31 cellular contexts compared by ENCODE assay signal in the genomic region with DNA sequence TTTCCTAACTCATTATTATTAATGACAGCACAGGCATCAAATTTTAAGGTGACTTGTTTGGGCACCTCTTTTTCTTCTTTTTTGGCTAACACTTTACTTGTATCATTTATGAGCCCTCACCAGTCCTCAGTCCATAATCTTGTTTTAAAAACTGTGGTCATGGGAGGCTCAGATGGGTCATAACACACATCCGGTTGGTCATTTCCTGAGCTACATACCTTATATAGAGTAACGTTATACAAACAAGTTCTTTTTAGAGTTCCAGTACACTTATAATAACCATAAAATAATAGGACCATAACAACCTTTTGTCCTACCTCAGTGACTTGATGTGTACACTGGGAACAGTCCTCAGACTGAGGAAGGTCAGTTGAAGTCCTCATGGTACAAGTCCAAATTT. TPM values are rescaled to one million over a fixed set of nuclear protein-coding genes. Genes with fewer than 3 reads are reported as not detected.
"Had no signal": no experiment of that assay in that cellular context is flagged by ENCODE, and none has a peak within 500 bp of the region (broad histone marks: within the 10 kb centered on the region; RNA-seq: fewer than 3 reads in every experiment).

No MANE protein-coding gene starts in this region.

- H3K4me3 ChIP-seq: cardiac muscle cell, SK-N-MC had no signal

- H3K4me3 Mint-ChIP-seq: activated B cell treated with CpG ODN at 0.5 μM for 24 hours; activated CD4-positive, alpha-beta T cell treated with anti-CD3 and anti-CD28 coated beads, Interleukin-2, amount 10 ng/mL, durations not matched to agents 24 days and 14 days; activated CD8-positive, alpha-beta memory T cell treated with anti-CD3 and anti-CD28 coated beads, Interleukin-2, amount 10 ng/mL, durations not matched to agents 7 days and 5 days; activated naive CD8-positive, alpha-beta T cell treated with anti-CD3 and anti-CD28 coated beads, Interleukin-2, amount 50 U/mL, for 24 hours; activated T-cell treated with anti-CD3 and anti-CD28 coated beads, Interleukin-2, amount 50 U/mL, for 24 hours; brain; T-cell had no signal

- H3K27me3 ChIP-seq: cardiac muscle cell had no signal

- H3K27ac Mint-ChIP-seq: activated B cell treated with CpG ODN at 0.5 μM for 24 hours; activated CD4-positive, alpha-beta T cell treated with anti-CD3 and anti-CD28 coated beads, Interleukin-2, amount 10 ng/mL, durations not matched to agents 24 days and 14 days; activated CD8-positive, alpha-beta memory T cell treated with anti-CD3 and anti-CD28 coated beads, Interleukin-2, amount 10 ng/mL, durations not matched to agents 7 days and 5 days; activated naive CD4-positive, alpha-beta T cell treated with anti-CD3 and anti-CD28 coated beads, Interleukin-2, amount 50 U/mL, for 72 hours; activated naive CD8-positive, alpha-beta T cell treated with anti-CD3 and anti-CD28 coated beads, Interleukin-2, amount 50 U/mL, for 24 hours; activated T-cell treated with anti-CD3 and anti-CD28 coated beads, Interleukin-2, amount 50 U/mL, for 24 hours; brain; T-cell had no signal

- H3K4me1 Mint-ChIP-seq: activated B cell treated with CpG ODN at 0.5 μM for 24 hours; activated CD4-positive, alpha-beta T cell treated with anti-CD3 and anti-CD28 coated beads, Interleukin-2, amount 10 ng/mL, durations not matched to agents 24 days and 14 days; activated CD8-positive, alpha-beta memory T cell treated with anti-CD3 and anti-CD28 coated beads, Interleukin-2, amount 10 ng/mL, durations not matched to agents 7 days and 5 days; activated naive CD8-positive, alpha-beta T cell treated with anti-CD3 and anti-CD28 coated beads, Interleukin-2, amount 50 U/mL, for 24 hours; T-cell had no signal

- H3K36me3 ChIP-seq: cardiac muscle cell had no signal

- DNase-seq: activated B cell treated with CpG ODN at 0.5 μM for 24 hours; activated CD4-positive, alpha-beta T cell treated with anti-CD3 and anti-CD28 coated beads for 1 hour; activated CD4-positive, alpha-beta T cell treated with anti-CD3 and anti-CD28 coated beads, Interleukin-2, amount 10 ng/mL, durations not matched to agents 24 days and 14 days; activated CD4-positive, alpha-beta T cell treated with anti-CD3 and anti-CD28 coated beads, Interleukin-2, amount 50 U/mL, for 48 hours; activated CD8-positive, alpha-beta memory T cell treated with anti-CD3 and anti-CD28 coated beads, Interleukin-2, amount 10 ng/mL, durations not matched to agents 7 days and 5 days; activated effector memory CD4-positive, alpha-beta T cell treated with anti-CD3 and anti-CD28 coated beads, Interleukin-2, amount 50 U/mL, for 16 hours; activated naive CD4-positive, alpha-beta T cell treated with Interleukin-2 at 50 U/mL for 16 hours; activated naive CD8-positive, alpha-beta T cell treated with anti-CD3 and anti-CD28 coated beads, Interleukin-2, amount 50 U/mL, for 24 hours; activated T-cell treated with anti-CD3 and anti-CD28 coated beads, Interleukin-2, amount 50 U/mL, for 24 hours; amniotic stem cell; Kasumi-1; NCI-H1048; NCI-H2029; NCI-H2107; NCI-H2171 treated with DMSO at 0.1 percent for 48 hours; NCI-H345; NCI-H510A; NCI-H526 treated with DMSO at 0.1 percent for 48 hours; NCI-H82; NK-92 treated with Interleukin-12 subunit alpha and Interleukin-12 subunit beta, amount 100 ng/mL, for 24 hours; OCI-M1; RPMI8226; T-cell; T-helper 2 cell; T1000 had no signal

- FAIRE-seq: astrocyte, TTC549 had no signal

- H3K36me3 Mint-ChIP-seq: activated CD8-positive, alpha-beta memory T cell treated with anti-CD3 and anti-CD28 coated beads, Interleukin-2, amount 10 ng/mL, durations not matched to agents 7 days and 5 days; activated naive CD4-positive, alpha-beta T cell treated with anti-CD3 and anti-CD28 coated beads, Interleukin-2, amount 50 U/mL, for 72 hours; brain; T-cell had no signal

- H3K27ac ChIP-seq: SK-N-MC had no signal

- H3K27me3 Mint-ChIP-seq: activated B cell treated with CpG ODN at 0.5 μM for 24 hours; activated CD4-positive, alpha-beta T cell treated with anti-CD3 and anti-CD28 coated beads, Interleukin-2, amount 10 ng/mL, durations not matched to agents 24 days and 14 days; activated CD8-positive, alpha-beta memory T cell treated with anti-CD3 and anti-CD28 coated beads, Interleukin-2, amount 10 ng/mL, durations not matched to agents 7 days and 5 days; activated naive CD8-positive, alpha-beta T cell treated with anti-CD3 and anti-CD28 coated beads, Interleukin-2, amount 50 U/mL, for 24 hours had no signal

- H3K9me3 Mint-ChIP-seq: activated B cell treated with CpG ODN at 0.5 μM for 24 hours; activated CD4-positive, alpha-beta T cell treated with anti-CD3 and anti-CD28 coated beads, Interleukin-2, amount 10 ng/mL, durations not matched to agents 24 days and 14 days; activated naive CD4-positive, alpha-beta T cell treated with anti-CD3 and anti-CD28 coated beads, Interleukin-2, amount 50 U/mL, for 72 hours; activated naive CD8-positive, alpha-beta T cell treated with anti-CD3 and anti-CD28 coated beads, Interleukin-2, amount 50 U/mL, for 24 hours; activated T-cell treated with anti-CD3 and anti-CD28 coated beads, Interleukin-2, amount 50 U/mL, for 24 hours; T-cell had no signal

RNA-seq across cellular contexts. Expression of a gene that starts 21.1 kb away (rescaled TPM):
- total RNA-seq: activated B cell treated with CpG ODN at 0.5 μM for 24 hours had no signal
